ENCODE assay signal across 9 cellular contexts in genomic region chr1:190478193-190479007, GRCh38. TPM values are rescaled to one million over a fixed set of nuclear protein-coding genes. Genes with fewer than 3 reads are reported as not detected.
DNase-seq lines count a peak whose midpoint lies in the region; ATAC-seq and TF ChIP-seq lines count a peak whose summit lies in the region.
"Had no signal": no experiment of that assay in that cellular context is flagged by ENCODE, and none has a peak within 500 bp of the region (broad histone marks: within the 10 kb centered on the region; RNA-seq: fewer than 3 reads in every experiment).

No MANE protein-coding gene starts in this region.

- peak overlapping the region in 1 of 3 donors; percentile 32 for H3K9ac ChIP-seq in skeletal muscle tissue (ENCODE audit: low read depth in 1 of 3, low read length in 3 of 3)

- H3K4me3 ChIP-seq in NB4 (ENCODE audit: low read depth, low read length) (no peak overlapping the region), iPS-11a (ENCODE audit: low read depth, low read length) (peak overlapping the region; percentile 79), skeletal muscle tissue (ENCODE audit: low read length in 3 of 3) (peak overlapping the region; percentile 45 to 59 (median 54))

- peak; percentile 38 for DNase-seq in NB4 (ENCODE audit: low read depth)
- DNase-seq in activated CD4-positive, alpha-beta memory T cell treated with anti-CD3 and anti-CD28 coated beads for 36 hours = no peak

- H3K36me3 ChIP-seq in skeletal muscle tissue (ENCODE audit: control insufficient read depth in 3 of 3, insufficient read depth in 3 of 3, low read length in 3 of 3) = no peaks in the 10 kb centered on the region

- peaks cover 19 to 37% (median 36%) of the 10 kb centered on the region in 3 donors for H3K27me3 ChIP-seq in skeletal muscle tissue (ENCODE audit: control insufficient read depth in 3 of 3, insufficient read depth in 3 of 3, low read length in 3 of 3)

- no peak overlapping the region for H3K27ac Mint-ChIP-seq in activated CD4-positive, alpha-beta memory T cell treated with anti-CD3 and anti-CD28 coated beads for 36 hours

- no peaks in the 10 kb centered on the region for H3K9me3 Mint-ChIP-seq in activated CD4-positive, alpha-beta memory T cell treated with anti-CD3 and anti-CD28 coated beads for 36 hours

- H3K4me1 Mint-ChIP-seq in activated CD4-positive, alpha-beta memory T cell treated with anti-CD3 and anti-CD28 coated beads for 36 hours (ENCODE audit: low read depth) = peaks cover 16% of the 10 kb centered on the region

- no peaks in the 10 kb centered on the region for H3K9me3 ChIP-seq in skeletal muscle tissue (ENCODE audit: control insufficient read depth in 3 of 3, low read length in 3 of 3)

- TF ChIP-seq POLR2A in NB4 (IDR thresholded peaks at IDR 0.05; ENCODE audit: extremely low read depth, insufficient read length) = no peak

- CTCF ChIA-PET in activated CD4-positive, alpha-beta memory T cell treated with anti-CD3 and anti-CD28 coated beads for 36 hours (lab: Charles Lee) = no interaction called here

- POLR2A ChIA-PET in activated CD4-positive, alpha-beta memory T cell treated with anti-CD3 and anti-CD28 coated beads for 36 hours (lab: Charles Lee) = no interaction called here

- H3K27me3 Mint-ChIP-seq in activated CD4-positive, alpha-beta memory T cell treated with anti-CD3 and anti-CD28 coated beads for 36 hours = peaks cover 23% of the 10 kb centered on the region

- H3K4me1 ChIP-seq in skeletal muscle tissue (ENCODE audit: control insufficient read depth in 3 of 3, insufficient read depth in 3 of 3, low read length in 3 of 3) = peaks cover 6 to 9% (median 6%) of the 10 kb centered on the region in 3 donors

- no peak overlapping the region for H3K4me3 Mint-ChIP-seq in activated CD4-positive, alpha-beta memory T cell treated with anti-CD3 and anti-CD28 coated beads for 36 hours

- TF ChIP-seq CTCF in NB4 (IDR thresholded peaks at IDR 0.05; ENCODE audit: low read depth, low read length) = no peak

- intact Hi-C loops in activated CD4-positive, alpha-beta memory T cell treated with anti-CD3 and anti-CD28 coated beads for 36 hours (cut with micrococcal nuclease) = no loop called here

- H3K27ac ChIP-seq in angular gyrus (ENCODE audit: low read depth, low read length) = peak overlapping the region; percentile 73
- no peak overlapping the region for H3K27ac ChIP-seq in skeletal muscle tissue (ENCODE audit: low read depth, low read length)

- H3K36me3 Mint-ChIP-seq in activated CD4-positive, alpha-beta memory T cell treated with anti-CD3 and anti-CD28 coated beads for 36 hours = no peaks in the 10 kb centered on the region

- peak; percentile 71 for ATAC-seq in GM18861 (IDR thresholded peaks at IDR 0.05; ENCODE audit: unreplicated experiment)
- no peak for ATAC-seq in HG02884 (IDR thresholded peaks at IDR 0.05; ENCODE audit: unreplicated experiment)
- no peak for ATAC-seq in GM18858 (IDR thresholded peaks at IDR 0.05; ENCODE audit: unreplicated experiment)

RNA-seq across cellular contexts. Expression of gene BRINP3, which starts 0.7 kb away (rescaled TPM):
- 3.7 TPM for total RNA-seq in skeletal muscle tissue
- total RNA-seq in activated CD4-positive, alpha-beta memory T cell treated with anti-CD3 and anti-CD28 coated beads for 36 hours = not detected
- total RNA-seq: pulmonary artery endothelial cell had no signal
